In genomic region chr10:88582806-88583583, GRCh38 we compare ENCODE assay signal across 8 cellular contexts. TPM values are rescaled to one million over a fixed set of nuclear protein-coding genes. Genes with fewer than 3 reads are reported as not detected.
DNase-seq lines count a peak whose midpoint lies in the region; ATAC-seq, FAIRE-seq and TF ChIP-seq lines count a peak whose summit lies in the region.

Gene RNLS, minus strand, starts transcription at chr10:88583318.

- H3K36me3 ChIP-seq in DOHH2 (ENCODE audit: control insufficient read depth, low read length) (no peaks in the 10 kb centered on the region), MG63 (no peaks in the 10 kb centered on the region), kidney (ENCODE audit: control insufficient read depth in 1 of 2, insufficient read depth in 2 of 2, low read length in 2 of 2) (no peaks in the 10 kb centered on the region)

- no peaks in the 10 kb centered on the region for H3K9me2 ChIP-seq in DOHH2 (replicated peaks; ENCODE audit: control insufficient read depth, low read length)

- no peaks in the 10 kb centered on the region for H4K20me1 ChIP-seq in DOHH2 (ENCODE audit: control insufficient read depth, insufficient read depth, low read depth, low read length)

- no peaks in the 10 kb centered on the region for H3K27me3 ChIP-seq in DOHH2 (ENCODE audit: control insufficient read depth, low read length)
- H3K27me3 ChIP-seq in MG63 = no peaks in the 10 kb centered on the region

- H3K4me3 ChIP-seq in DOHH2 (ENCODE audit: low read length) (peak within 1 kb of the TSS; percentile 66), MG63 (peak within 1 kb of the TSS; percentile 52), kidney (ENCODE audit: low read length in 2 of 2) (peak within 1 kb of the TSS; percentile 89)

- FAIRE-seq in kidney (lab: Jason Lieb, UNC) = no peak

- H3K27ac ChIP-seq in DOHH2 (ENCODE audit: low read depth, low read length) = no peak within 1 kb of the TSS
- H3K27ac ChIP-seq in kidney (ENCODE audit: low read depth in 2 of 2, low read length in 2 of 2) = peak within 1 kb of the TSS; percentile 94 to 95

- no peaks in the 10 kb centered on the region for H3K79me2 ChIP-seq in DOHH2 (ENCODE audit: control insufficient read depth, low read length)

- peak within 1 kb of the TSS; percentile 73 for H3K4me2 ChIP-seq in DOHH2 (ENCODE audit: low read length)

- TF ChIP-seq CTCF in DOHH2 (IDR thresholded peaks at IDR 0.05; ENCODE audit: low read depth, low read length, poor library complexity, severe bottlenecking) (peak; percentile 82), kidney (IDR thresholded peaks at IDR 0.05; ENCODE audit: borderline replicate concordance, extremely low read depth, insufficient read depth) (peak; percentile 79)

- intact Hi-C loops in kidney (cut with DNase I) = no loop called here

- H3K9ac ChIP-seq in kidney (ENCODE audit: low read length in 2 of 2) = peak within 1 kb of the TSS; percentile 91 to 95

- DNase-seq in MG63 = peak; percentile 72
- DNase-seq in activated CD4-positive, alpha-beta T cell treated with anti-CD3 and anti-CD28 coated beads for 24 hours (ENCODE audit: low read depth in 2 of 2) = peak; percentile 47 to 50
- DNase-seq in cerebellar cortex (ENCODE audit: low spot score) = peak; percentile 76
- DNase-seq in kidney = peak; percentile 93
- DNase-seq in stimulated activated CD4-positive, alpha-beta T cell treated with anti-CD3 and anti-CD28 coated beads, Interleukin-12 subunit alpha, Interleukin-12 subunit beta, amount 100 ng/mL, for 4 hours = peak; percentile 64
- no peak for DNase-seq in NCI-H1048 (lab: John Stamatoyannopoulos, UW)

- ATAC-seq in GM21576 (IDR thresholded peaks at IDR 0.05; ENCODE audit: unreplicated experiment) = peak; percentile 74

- peaks cover 8% of the 10 kb centered on the region for H3K4me1 ChIP-seq in DOHH2 (ENCODE audit: control insufficient read depth, low read length)
- peaks cover 0 to 3% of the 10 kb centered on the region in 2 donors for H3K4me1 ChIP-seq in kidney (ENCODE audit: control insufficient read depth in 1 of 2, insufficient read depth in 1 of 2, low read depth in 1 of 2, low read length in 2 of 2)

- H3K9me3 ChIP-seq in DOHH2 (ENCODE audit: control insufficient read depth, insufficient read depth, low read length) (no peaks in the 10 kb centered on the region), MG63 (no peaks in the 10 kb centered on the region), kidney (ENCODE audit: control insufficient read depth in 1 of 2, low read length in 2 of 2) (no peaks in the 10 kb centered on the region)

- H3F3A ChIP-seq in DOHH2 (ENCODE audit: control insufficient read depth, insufficient read depth) = 0 out of 2 replicates have a peak, but pooled peaks cover 3% of the 10 kb centered on the region

RNA-seq across cellular contexts. Expression of gene RNLS, which starts in this region (rescaled TPM):
- total RNA-seq in MG63 (2014; rRNA removed; shearing (Covaris generic); ENCODE audit: low replicate concordance) = 14.8 and 29.3 TPM in 2 replicates
- 21.1 TPM for total RNA-seq in kidney
- 19.5 TPM for polyA plus RNA-seq in kidney (ENCODE audit: insufficient read depth, low read depth, low replicate concordance)
